ENCODE assay signal across 30 cellular contexts in the genomic region with DNA sequence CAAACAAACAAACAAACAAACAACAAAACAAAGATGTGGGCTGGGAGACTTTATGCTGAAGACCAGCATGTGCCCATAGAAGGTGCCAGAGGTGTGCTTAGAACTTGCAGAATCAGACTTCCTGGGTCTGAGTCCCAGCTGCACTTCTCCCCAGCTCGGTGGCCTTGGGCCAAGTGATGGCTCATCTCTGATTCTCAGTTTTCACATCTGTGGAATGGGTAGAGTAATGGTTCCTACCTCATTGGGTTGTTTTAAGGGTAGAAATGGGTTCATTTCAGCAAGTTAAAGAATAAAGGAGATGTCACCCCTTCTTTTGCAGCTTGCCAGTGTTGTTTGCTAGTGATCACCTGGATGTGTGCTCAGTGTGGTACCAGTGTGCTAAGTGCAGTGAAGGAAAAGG.
"Had no signal": no experiment of that assay in that cellular context is flagged by ENCODE, and none has a peak within 500 bp of the region (broad histone marks: within the 10 kb centered on the region; RNA-seq: fewer than 3 reads in every experiment).

No MANE protein-coding gene starts in this region.

- H2AFZ ChIP-seq: PC-9 had no signal

- H3K4me3 ChIP-seq: MG63, PC-9, SJSA1 had no signal

- FAIRE-seq: RCC 7860 had no signal

- H3K4me2 ChIP-seq: PC-9, SK-N-SH had no signal

- H3K9me2 ChIP-seq: SK-N-SH had no signal

- H3K4me1 ChIP-seq: SJSA1 had no signal

- H3K27me3 ChIP-seq: MG63, SJSA1 had no signal

- H3K27ac ChIP-seq: PC-9, SJSA1 had no signal

- DNase-seq: KG1, MG63, NCI-H1048, NCI-H1092 treated with DMSO at 0.1 percent for 48 hours, NCI-H1105 treated with DMSO at 0.1 percent for 48 hours, NCI-H1417, NCI-H1436, NCI-H146, NCI-H1694, NCI-H187, NCI-H1930, NCI-H2029 treated with DMSO at 0.1 percent for 48 hours, NCI-H2081 treated with DMSO at 0.1 percent for 48 hours, NCI-H2107, NCI-H2171, NCI-H226, NCI-H510A, NCI-H524, NCI-H526, NCI-H69, NCI-H748 treated with DMSO at 0.1 percent for 48 hours, NCI-H82, PC-9, Right ventricle myocardium superior, SHP77 treated with DMSO at 0.1 percent for 48 hours, SK-N-SH, SW 1271 had no signal

- ATAC-seq: Panc1 had no signal

- H3K9ac ChIP-seq: SK-N-SH had no signal

- H3K36me3 ChIP-seq: MG63, SJSA1 had no signal

- H3K9me3 ChIP-seq: MG63, SJSA1, SK-N-SH had no signal
